10 cellular contexts compared by ENCODE assay signal in genomic region chr5:141319202-141319601, GRCh38. TPM values are rescaled to one million over a fixed set of nuclear protein-coding genes. Genes with fewer than 3 reads are reported as not detected.
DNase-seq lines count a peak whose midpoint lies in the region; ATAC-seq and TF ChIP-seq lines count a peak whose summit lies in the region.
"Had no signal": no experiment of that assay in that cellular context is flagged by ENCODE, and none has a peak within 500 bp of the region (broad histone marks: within the 10 kb centered on the region; RNA-seq: fewer than 3 reads in every experiment).

No MANE protein-coding gene starts in this region.

- H3K79me2 ChIP-seq in Karpas-422 (ENCODE audit: low read length): peaks cover 56% of the 10 kb centered on the region
- peaks cover 28% of the 10 kb centered on the region for H3K79me2 ChIP-seq in mammary epithelial cell (ENCODE audit: insufficient read depth, low read length)

- TF ChIP-seq CTCF in CD8-positive, alpha-beta T cell (IDR thresholded peaks at IDR 0.05): no peak
- TF ChIP-seq CTCF in mammary epithelial cell (conservative IDR thresholded peaks at IDR 0.05 in 1 of 2, IDR thresholded peaks at IDR 0.05 in 1 of 2; ENCODE audit: extremely low read depth in 1 of 2, insufficient read depth in 1 of 2, low read depth in 1 of 2, low read length in 2 of 2) (no peak), nephron (IDR thresholded peaks at IDR 0.05; ENCODE audit: unreplicated experiment in 3 of 3) (no peak), suprapubic skin (IDR thresholded peaks at IDR 0.05) (no peak)

- intact Hi-C loops in CD8-positive, alpha-beta T cell (cut with DNase I, micrococcal nuclease): loop anchor here in 1 of 2 experiments (5.0 to 10.0 kb wide), 2 partner anchors 554 to 752 kb away; no protein-coding TSS in a partner anchor
- intact Hi-C loops in mammary epithelial cell (cut with micrococcal nuclease): no loop called here

- in situ Hi-C loops in mammary epithelial cell (cut with MboI; ENCODE audit: low sequenced_read_pairs in 2 of 2): no loop called here

- peaks cover 56% of the 10 kb centered on the region for H3K9me3 Mint-ChIP-seq in CD8-positive, alpha-beta T cell
- peaks cover 69% of the 10 kb centered on the region for H3K9me3 Mint-ChIP-seq in nephron

- no peak overlapping the region for H3K27ac ChIP-seq in CD8-positive, alpha-beta T cell (ENCODE audit: low read depth, low read length)
- no peak overlapping the region for H3K27ac ChIP-seq in Karpas-422 (ENCODE audit: low read length)
- no peak overlapping the region for H3K27ac ChIP-seq in mammary epithelial cell (ENCODE audit: insufficient read depth, low read depth, low read length)
- no peak overlapping the region for H3K27ac ChIP-seq in suprapubic skin

- H3K27ac Mint-ChIP-seq in CD8-positive, alpha-beta T cell: peak overlapping the region; percentile 22
- H3K27ac Mint-ChIP-seq in nephron: no peak overlapping the region

- TF ChIP-seq POLR2A in suprapubic skin (IDR thresholded peaks at IDR 0.05): no peak

- no peak for TF ChIP-seq EP300 in suprapubic skin (IDR thresholded peaks at IDR 0.05)

- H3K36me3 ChIP-seq in CD8-positive, alpha-beta T cell (ENCODE audit: insufficient read depth, low read length): no peaks in the 10 kb centered on the region
- H3K36me3 ChIP-seq in Karpas-422 (ENCODE audit: insufficient read depth, low read length) (peaks cover 45% of the 10 kb centered on the region), mammary epithelial cell (ENCODE audit: insufficient read depth, low read length) (peaks cover 8% of the 10 kb centered on the region), suprapubic skin (peaks cover 28% of the 10 kb centered on the region)

- POLR2A ChIA-PET in CD8-positive, alpha-beta T cell (lab: Charles Lee): interaction anchor here (1.4 to 2.5 kb wide), 4 partner anchors 12 to 318 kb away, joined by 3 to 11 read pairs (median 6); partner anchors contain the start of genes HDAC3 and RELL2

- H4K20me1 ChIP-seq in Karpas-422 (ENCODE audit: insufficient read depth, low read depth, low read length): no peaks in the 10 kb centered on the region
- no peaks in the 10 kb centered on the region for H4K20me1 ChIP-seq in mammary epithelial cell (ENCODE audit: insufficient read depth, low read length)

- dilution Hi-C loops in mammary epithelial cell (cut with HindIII; ENCODE audit: low sequenced_read_pairs): no loop called here

- H2AFZ ChIP-seq in Karpas-422 (ENCODE audit: low read length): no peak overlapping the region
- H2AFZ ChIP-seq in mammary epithelial cell (ENCODE audit: low read depth, low read length): no peak overlapping the region

- BruUV-seq in mammary epithelial cell (replicated peaks; lab: Mats Ljungman, UMichigan): no TSS peak

- ATAC-seq in CD8-positive, alpha-beta T cell: no peak

- H3K4me2 ChIP-seq in Karpas-422 (ENCODE audit: low read depth, low read length, poor library complexity, severe bottlenecking) (no peak overlapping the region), mammary epithelial cell (ENCODE audit: insufficient read depth, low read depth, low read length) (peak overlapping the region; percentile 54)

- no peaks in the 10 kb centered on the region for H3K27me3 ChIP-seq in CD8-positive, alpha-beta T cell (ENCODE audit: insufficient read depth, low read length)
- H3K27me3 ChIP-seq in Karpas-422 (ENCODE audit: low read length): no peaks in the 10 kb centered on the region
- H3K27me3 ChIP-seq in mammary epithelial cell (ENCODE audit: insufficient read depth, low read length): no peaks in the 10 kb centered on the region
- H3K27me3 ChIP-seq in suprapubic skin: no peaks in the 10 kb centered on the region

- H3K9ac ChIP-seq in Karpas-422 (ENCODE audit: low read length) (no peak overlapping the region), mammary epithelial cell (ENCODE audit: insufficient read depth, low read length) (no peak overlapping the region)

- CTCF ChIA-PET in CD8-positive, alpha-beta T cell (lab: Charles Lee): interaction anchor here (0.9 to 4.2 kb wide), 7 partner anchors 11 to 299 kb away, joined by 4 to 29 read pairs (median 12); partner anchors contain the start of genes DIAPH1 and PCDHGA1
- CTCF ChIA-PET in mammary epithelial cell (lab: Charles Lee; ENCODE audit: low non-redundant PET): no interaction called here

- 94% methylated on average over 6 of the region's 6 CpGs for WGBS in mammary epithelial cell (ENCODE audit: low coverage, missing lambda C conversion rate)
- WGBS in suprapubic skin: 97% methylated on average over 6 of the region's 6 CpGs

- H3K4me1 Mint-ChIP-seq in CD8-positive, alpha-beta T cell (ENCODE audit: low read depth): peaks cover 28% of the 10 kb centered on the region
- peaks cover 5% of the 10 kb centered on the region for H3K4me1 Mint-ChIP-seq in nephron

- peaks cover 66% of the 10 kb centered on the region for H3K36me3 Mint-ChIP-seq in CD8-positive, alpha-beta T cell
- peaks cover 83% of the 10 kb centered on the region for H3K36me3 Mint-ChIP-seq in nephron (ENCODE audit: low read depth)

- peaks cover 52% of the 10 kb centered on the region for H3K9me3 ChIP-seq in CD8-positive, alpha-beta T cell (ENCODE audit: low read length)
- peaks cover 50% of the 10 kb centered on the region for H3K9me3 ChIP-seq in Karpas-422 (ENCODE audit: low read length)
- H3K9me3 ChIP-seq in mammary epithelial cell (replicated peaks; ENCODE audit: insufficient read depth, low read length): peaks cover 51% of the 10 kb centered on the region
- H3K9me3 ChIP-seq in suprapubic skin: peaks cover 52% of the 10 kb centered on the region

- peak overlapping the region; percentile 67 for H3K4me3 ChIP-seq in CD8-positive, alpha-beta T cell (ENCODE audit: low read depth, low read length)
- peak overlapping the region; percentile 90 for H3K4me3 ChIP-seq in Karpas-422 (ENCODE audit: low read length)
- H3K4me3 ChIP-seq in mammary epithelial cell (replicated peaks in 1 of 3; ENCODE audit: insufficient read depth in 1 of 3, low read depth in 2 of 3, low read length in 3 of 3): peak overlapping the region in 1 of 3 experiments; percentile 73
- no peak overlapping the region for H3K4me3 ChIP-seq in suprapubic skin

- no peak for DNase-seq in CD8-positive, alpha-beta T cell
- DNase-seq in Karpas-422 (no peak), mammary epithelial cell (no peak), NCI-H748 treated with DMSO at 0.1 percent for 48 hours (lab: John Stamatoyannopoulos, UW) (no peak), NOMO-1 treated with DMSO at 0.1 percent for 48 hours (lab: John Stamatoyannopoulos, UW; ENCODE audit: unreplicated experiment) (no peak), hepatic stellate cell (ENCODE audit: low spot score) (no peak), suprapubic skin (ENCODE audit: low spot score in 2 of 2) (no peak)
- DNase-seq: GDM1 had no signal

- H3K4me1 ChIP-seq in CD8-positive, alpha-beta T cell (ENCODE audit: insufficient read depth, low read length): peaks cover 12% of the 10 kb centered on the region
- peaks cover 13% of the 10 kb centered on the region for H3K4me1 ChIP-seq in Karpas-422 (ENCODE audit: low read length)
- peaks cover 8% of the 10 kb centered on the region for H3K4me1 ChIP-seq in mammary epithelial cell (ENCODE audit: insufficient read depth, low read length)
- peaks cover 7% of the 10 kb centered on the region for H3K4me1 ChIP-seq in suprapubic skin

- H3K9me2 ChIP-seq in Karpas-422 (replicated peaks; ENCODE audit: insufficient read depth, low read length): no peaks in the 10 kb centered on the region

- H3K27me3 Mint-ChIP-seq in CD8-positive, alpha-beta T cell (ENCODE audit: low read depth): no peaks in the 10 kb centered on the region
- peaks cover 8% of the 10 kb centered on the region for H3K27me3 Mint-ChIP-seq in nephron (ENCODE audit: low read depth)

- peak overlapping the region; percentile 97 for H3K4me3 Mint-ChIP-seq in CD8-positive, alpha-beta T cell
- H3K4me3 Mint-ChIP-seq in nephron: peak overlapping the region; percentile 94 to 99 (median 97)

RNA-seq across cellular contexts. Expression of gene TAF7, which starts 1.4 kb away (rescaled TPM):
- total RNA-seq in CD8-positive, alpha-beta T cell: 10 to 100 TPM; 93.7 to 97.3 TPM
- total RNA-seq in Karpas-422 (2014; rRNA removed; shearing (Covaris generic); ENCODE audit: low replicate concordance): 70.0 and 85.9 TPM in 2 replicates
- total RNA-seq in mammary epithelial cell: 10 to 100 TPM; 45.2 to 46.0 TPM
- 24.4 TPM for polyA plus RNA-seq in mammary epithelial cell
- 29.3 TPM for polyA minus RNA-seq in mammary epithelial cell
- 10 to 100 TPM; 47.3 to 70.3 (median 62.7) TPM for total RNA-seq in suprapubic skin

RNA-seq across cellular contexts. Expression of gene PCDHGA1, which starts 11.1 kb away (rescaled TPM):
- total RNA-seq in CD8-positive, alpha-beta T cell: under 1 TPM in 1 of 2 experiments, not detected in 1; 0.11 TPM
- total RNA-seq in Karpas-422 (2014; rRNA removed; shearing (Covaris generic); ENCODE audit: low replicate concordance): 0.48 and 1.2 TPM in 2 replicates
- total RNA-seq in mammary epithelial cell (under 1 TPM; 0.26 to 0.83 TPM), suprapubic skin (under 1 TPM; 0.26 to 0.38 (median 0.33) TPM)
- 0.41 TPM for polyA plus RNA-seq in mammary epithelial cell
- not detected for polyA minus RNA-seq in mammary epithelial cell

RNA-seq across cellular contexts. Expression of gene SLC25A2, which starts 15.4 kb away (rescaled TPM):
- total RNA-seq in CD8-positive, alpha-beta T cell: not detected
- 0.65 and 0.82 TPM in 2 replicates for total RNA-seq in Karpas-422 (2014; rRNA removed; shearing (Covaris generic); ENCODE audit: low replicate concordance)
- total RNA-seq in mammary epithelial cell: under 1 TPM; 0.17 to 0.28 TPM
- polyA plus RNA-seq in mammary epithelial cell: not detected
- polyA minus RNA-seq in mammary epithelial cell: not detected
- 1 to 10 TPM in 2 of 4 donors, under 1 TPM in 2; 0.57 to 4.5 (median 0.99) TPM for total RNA-seq in suprapubic skin
- total RNA-seq: mucosa of gallbladder had no signal

RNA-seq across cellular contexts. Expression of gene PCDHGA2, which starts 19.4 kb away (rescaled TPM):
- not detected for total RNA-seq in CD8-positive, alpha-beta T cell
- total RNA-seq in Karpas-422 (2014; rRNA removed; shearing (Covaris generic); ENCODE audit: low replicate concordance): 0.04 TPM in 1 of 2 replicates, not detected in the other
- total RNA-seq in mammary epithelial cell (1 to 10 TPM; 1.7 to 3.0 TPM), suprapubic skin (1 to 10 TPM; 2.0 to 3.4 (median 2.9) TPM)
- 2.0 TPM for polyA plus RNA-seq in mammary epithelial cell
- polyA minus RNA-seq in mammary epithelial cell: 3.6 TPM

RNA-seq across cellular contexts. Expression of gene PCDHGA3, which starts 24.4 kb away (rescaled TPM):
- not detected for total RNA-seq in CD8-positive, alpha-beta T cell
- not detected in 2 replicates for total RNA-seq in Karpas-422 (2014; rRNA removed; shearing (Covaris generic); ENCODE audit: low replicate concordance)
- total RNA-seq in mammary epithelial cell (under 1 TPM; 0.83 to 0.96 TPM), suprapubic skin (1 to 10 TPM; 1.3 to 2.3 (median 1.7) TPM)
- 0.75 TPM for polyA plus RNA-seq in mammary epithelial cell
- polyA minus RNA-seq in mammary epithelial cell: 0.16 TPM
